In the genomic region with DNA sequence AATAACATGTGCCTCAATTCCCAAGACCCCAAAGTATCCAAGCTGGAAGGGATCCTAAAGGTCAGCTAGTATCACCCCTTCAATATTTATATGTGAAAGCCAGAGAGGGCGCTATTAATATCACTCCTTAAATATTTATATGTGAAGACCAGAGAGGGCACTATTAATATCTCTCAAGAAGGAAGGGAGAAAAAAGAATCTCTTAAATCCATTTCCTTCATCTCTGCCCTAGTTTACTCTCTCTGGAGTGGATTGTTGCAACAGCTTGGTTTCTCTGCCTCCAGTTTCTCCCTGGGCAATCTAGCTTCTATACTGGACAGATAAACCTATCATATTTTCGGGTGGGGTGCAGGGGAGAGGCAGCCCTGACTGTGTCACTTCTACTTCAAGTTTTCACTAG, we compare ENCODE assay signal across 1 cellular context.
TF ChIP-seq lines count a peak whose summit lies in the region.

No MANE protein-coding gene starts in this region.

TF ChIP-seq in IMR-90, 13 proteins besides CTCF, POLR2A, EP300 and RAD21 (continued from another document):
- TF ChIP-seq, protein P1, sequence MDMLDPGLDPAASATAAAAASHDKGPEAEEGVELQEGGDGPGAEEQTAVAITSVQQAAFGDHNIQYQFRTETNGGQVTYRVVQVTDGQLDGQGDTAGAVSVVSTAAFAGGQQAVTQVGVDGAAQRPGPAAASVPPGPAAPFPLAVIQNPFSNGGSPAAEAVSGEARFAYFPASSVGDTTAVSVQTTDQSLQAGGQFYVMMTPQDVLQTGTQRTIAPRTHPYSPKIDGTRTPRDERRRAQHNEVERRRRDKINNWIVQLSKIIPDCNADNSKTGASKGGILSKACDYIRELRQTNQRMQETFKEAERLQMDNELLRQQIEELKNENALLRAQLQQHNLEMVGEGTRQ (IDR thresholded peaks at IDR 0.05; ENCODE audit: low read depth, low read length): no peak
- TF ChIP-seq, protein P2, sequence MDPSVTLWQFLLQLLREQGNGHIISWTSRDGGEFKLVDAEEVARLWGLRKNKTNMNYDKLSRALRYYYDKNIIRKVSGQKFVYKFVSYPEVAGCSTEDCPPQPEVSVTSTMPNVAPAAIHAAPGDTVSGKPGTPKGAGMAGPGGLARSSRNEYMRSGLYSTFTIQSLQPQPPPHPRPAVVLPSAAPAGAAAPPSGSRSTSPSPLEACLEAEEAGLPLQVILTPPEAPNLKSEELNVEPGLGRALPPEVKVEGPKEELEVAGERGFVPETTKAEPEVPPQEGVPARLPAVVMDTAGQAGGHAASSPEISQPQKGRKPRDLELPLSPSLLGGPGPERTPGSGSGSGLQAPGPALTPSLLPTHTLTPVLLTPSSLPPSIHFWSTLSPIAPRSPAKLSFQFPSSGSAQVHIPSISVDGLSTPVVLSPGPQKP (IDR thresholded peaks at IDR 0.05; ENCODE audit: borderline replicate concordance, low read depth, low read length): no peak
- no peak for TF ChIP-seq CHD1 (IDR thresholded peaks at IDR 0.05; ENCODE audit: low read depth, low read length)
- TF ChIP-seq RCOR1 (IDR thresholded peaks at IDR 0.05; ENCODE audit: insufficient replicate concordance, low read length): no peak
- no peak for TF ChIP-seq MAZ (IDR thresholded peaks at IDR 0.05; ENCODE audit: borderline replicate concordance, low read depth, low read length)
- no peak for TF ChIP-seq MXI1 (IDR thresholded peaks at IDR 0.05; ENCODE audit: borderline replicate concordance, low read depth, low read length)
